Comparison of ENCODE assay signal across 8 cellular contexts in the genomic region with DNA sequence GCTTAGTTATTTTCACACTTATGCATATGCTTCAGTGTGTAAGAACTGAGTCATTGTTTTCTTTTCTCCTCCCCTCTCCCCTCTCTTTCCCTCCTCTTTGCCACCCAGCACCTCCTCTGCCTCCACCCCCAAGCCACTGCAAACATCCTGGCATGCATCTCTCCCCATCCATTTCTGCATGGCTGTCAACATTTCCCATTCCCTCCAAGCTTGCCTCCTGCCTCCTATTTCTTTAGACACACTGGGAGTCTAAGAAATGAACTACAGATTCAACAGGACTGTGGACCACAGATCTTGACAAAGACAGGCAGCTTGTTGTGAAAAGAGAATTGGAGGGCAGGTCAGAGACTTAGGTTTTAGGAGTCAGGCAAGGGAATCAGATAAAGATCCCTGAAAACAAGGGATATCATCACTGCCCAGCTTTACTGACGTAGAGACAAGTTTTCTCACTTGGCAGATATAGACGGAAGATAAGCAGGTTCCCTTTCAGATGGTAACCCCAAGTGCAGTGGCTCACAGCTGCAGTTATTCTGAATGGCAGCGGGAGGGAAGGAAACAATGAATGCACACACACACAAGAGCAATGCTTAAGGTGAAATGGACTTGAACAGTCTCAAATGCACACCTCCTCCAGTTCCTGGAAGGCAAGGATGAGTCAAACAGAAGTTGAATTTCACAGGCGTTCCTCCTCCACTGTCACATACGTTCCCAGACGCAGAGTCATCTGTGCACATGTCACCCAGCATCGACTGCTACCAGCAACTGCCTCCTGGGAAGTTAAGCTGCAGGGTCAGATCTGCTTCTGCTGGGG. TPM values are rescaled to one million over a fixed set of nuclear protein-coding genes. Genes with fewer than 3 reads are reported as not detected.
A peak's percentile ranks its signal among the peaks of the same experiment; 100 is the strongest.
DNase-seq lines count a peak whose midpoint lies in the region; TF ChIP-seq lines count a peak whose summit lies in the region.

No MANE protein-coding gene starts in this region.

- H4K20me1 ChIP-seq in OCI-LY7 (ENCODE audit: insufficient read depth, low read length): no peaks in the 10 kb centered on the region

- TF ChIP-seq CTCF in AG04450 (IDR thresholded peaks at IDR 0.05; ENCODE audit: low read depth, low read length) (no peak), OCI-LY7 (conservative IDR thresholded peaks at IDR 0.05; ENCODE audit: low read length) (no peak)

- H3K4me2 ChIP-seq in OCI-LY7 (ENCODE audit: low read length): no peak overlapping the region

- H3K27me3 ChIP-seq in AG04450 (ENCODE audit: control insufficient read depth, insufficient read depth, low read length): no peaks in the 10 kb centered on the region
- H3K27me3 ChIP-seq in MG63: no peaks in the 10 kb centered on the region

- DNase-seq in AG04450 (ENCODE audit: low read depth, low spot score) (no peak), MG63 (peak; percentile 51), middle frontal gyrus (ENCODE audit: extremely low spot score, low spot score) (peak; percentile 33), OCI-LY7 (ENCODE audit: low spot score) (no peak), ecto neural progenitor cell (ENCODE audit: low spot score) (no peak), ureter (ENCODE audit: low spot score) (no peak), activated gamma-delta T cell treated with Interleukin-2 at 50 U/mL for 16 hours (no peak)
- DNase-seq in activated T-helper 9 cell treated with anti-CD3 and anti-CD28 coated beads, Interleukin-2, amount 50 U/mL, for 16 hours (ENCODE audit: low read depth): peak; percentile 5

- CTCF ChIA-PET in AG04450 (lab: Charles Lee) (no interaction called here), OCI-LY7 (lab: Charles Lee; ENCODE audit: unreplicated experiment) (no interaction called here)

- POLR2A ChIA-PET in AG04450 (lab: Yijun Ruan, JAX) (no interaction called here), OCI-LY7 (lab: Charles Lee) (no interaction called here)

- intact Hi-C loops in OCI-LY7 (cut with micrococcal nuclease; ENCODE audit: unreplicated experiment): loop anchor here (10.0 kb wide), 2 partner anchors 108 to 348 kb away; no protein-coding TSS in a partner anchor

- H3K36me3 ChIP-seq in MG63 (no peaks in the 10 kb centered on the region), OCI-LY7 (ENCODE audit: insufficient read depth, low read length) (no peaks in the 10 kb centered on the region)

- no peaks in the 10 kb centered on the region for H3K79me2 ChIP-seq in OCI-LY7 (ENCODE audit: insufficient read depth, low read depth, low read length)

- H3K27ac ChIP-seq in AG04450 (ENCODE audit: low read depth, low read length) (peak overlapping the region; percentile 39), OCI-LY7 (ENCODE audit: low read depth, low read length, poor library complexity, severe bottlenecking) (no peak overlapping the region)

- H3K4me3 ChIP-seq in AG04450 (ENCODE audit: low read depth, low read length): no peak overlapping the region; the same call in 1 of the 2 replicates
- no peak overlapping the region for H3K4me3 ChIP-seq in MG63
- no peak overlapping the region for H3K4me3 ChIP-seq in OCI-LY7 (ENCODE audit: low read depth, low read length, poor library complexity, severe bottlenecking)

- no TSS peak for BruUV-seq in OCI-LY7 (replicated peaks; lab: Mats Ljungman, UMichigan)

- no peaks in the 10 kb centered on the region for H3K9me3 ChIP-seq in AG04450 (ENCODE audit: control insufficient read depth, insufficient read depth, low read length)
- no peaks in the 10 kb centered on the region for H3K9me3 ChIP-seq in MG63
- no peaks in the 10 kb centered on the region for H3K9me3 ChIP-seq in OCI-LY7 (ENCODE audit: low read length)

- H3K9me2 ChIP-seq in OCI-LY7 (ENCODE audit: insufficient read depth, low read length): no peaks in the 10 kb centered on the region

- no peak overlapping the region for H2AFZ ChIP-seq in OCI-LY7 (ENCODE audit: low read length)

- no peaks in the 10 kb centered on the region for H3K4me1 ChIP-seq in OCI-LY7 (ENCODE audit: insufficient read depth, low read length, poor library complexity, severe bottlenecking)

RNA-seq across cellular contexts. Expression of a gene that starts 56.1 kb away (rescaled TPM):
- polyA plus RNA-seq in AG04450 (2011; rRNA removed): 4.8 and 5.0 TPM in 2 replicates
- polyA minus RNA-seq in AG04450 (2011; rRNA and poly(A)+ RNA removed): 3.5 and 3.6 TPM in 2 replicates
- 0.67 TPM in 1 of 2 replicates, not detected in the other for total RNA-seq in MG63 (2014; rRNA removed; shearing (Covaris generic); ENCODE audit: low replicate concordance)
- 0.28 and 0.60 TPM in 2 replicates for total RNA-seq in OCI-LY7 (2014; rRNA removed; shearing (Covaris generic))
- total RNA-seq in OCI-LY7 (2022) (0.53 and 0.70 TPM in 2 replicates), ureter (10.1 TPM)

Comparison
In these comparisons a context has a peak if more than half of its experiments do, and no peak if none do; other contexts are left out.
1. DNase-seq: peak in MG63 (single experiment), activated T-helper 9 cell treated with anti-CD3 and anti-CD28 coated beads, Interleukin-2, amount 50 U/mL, for 16 hours (single experiment) and middle frontal gyrus (single experiment); none in AG04450 (single experiment), OCI-LY7 (single experiment), ecto neural progenitor cell (single experiment), ureter (single experiment) and activated gamma-delta T cell treated with Interleukin-2 at 50 U/mL for 16 hours (single experiment).